8 cellular contexts compared by ENCODE assay signal in the genomic region with DNA sequence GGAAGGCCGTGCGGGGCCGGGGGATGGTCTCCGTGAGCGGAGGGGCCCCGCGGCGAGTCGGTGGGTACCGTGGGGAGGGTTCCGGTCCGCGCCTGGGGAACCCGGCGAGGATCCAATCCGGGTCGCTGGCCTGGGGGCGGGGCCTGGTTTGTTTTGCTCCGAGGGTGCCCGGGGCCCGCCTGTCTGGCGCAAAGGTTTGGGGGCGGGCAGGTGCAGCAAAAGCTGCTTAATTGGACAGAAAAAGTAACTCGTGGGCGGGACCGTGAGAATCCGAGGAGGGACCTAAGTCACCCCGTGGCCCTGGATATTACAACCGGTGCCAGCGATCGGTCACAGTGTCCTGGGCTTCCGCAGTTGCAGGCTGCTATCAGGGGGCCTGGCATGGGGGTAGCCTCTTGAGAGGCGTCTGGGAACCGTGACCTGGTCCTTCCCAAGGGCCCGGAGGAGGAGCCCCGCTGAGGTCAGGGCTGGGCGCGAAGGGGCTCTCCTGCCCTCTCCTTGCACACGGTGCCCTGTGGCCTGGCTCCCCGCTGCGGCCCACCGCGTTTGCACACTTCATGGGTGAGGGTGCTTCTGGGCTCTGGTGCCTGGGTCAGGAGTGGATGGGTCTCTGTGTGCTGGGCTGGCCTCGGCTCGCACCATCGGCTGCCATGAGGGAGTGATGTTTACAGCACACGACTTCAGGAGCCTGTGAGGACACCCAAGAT. TPM values are rescaled to one million over a fixed set of nuclear protein-coding genes. Genes with fewer than 3 reads are reported as not detected.
DNase-seq lines count a peak whose midpoint lies in the region; ATAC-seq, FAIRE-seq and TF ChIP-seq lines count a peak whose summit lies in the region.

No MANE protein-coding gene starts in this region.

- DNase-seq in Caco-2 (peak; percentile 92), RCC 7860 (ENCODE audit: low spot score) (peak; percentile 61), activated T-helper 1 cell treated with Interleukin-2 at 50 U/mL for 16 hours (ENCODE audit: low read depth) (peak; percentile 92), fibroblast of gingiva (ENCODE audit: low read depth) (peak; percentile 69)
- peak; percentile 93 for DNase-seq in natural killer cell treated with Interleukin-12 subunit alpha and Interleukin-12 subunit beta and Interleukin-15 and Interleukin-18, amount 100 ng/mL, for 72 hours (ENCODE audit: low spot score)
- peak; percentile 86 to 95 (median 92) for DNase-seq in stimulated activated naive CD4-positive, alpha-beta T cell (lab: John Stamatoyannopoulos, UW)

- no peaks in the 10 kb centered on the region for H3K9me3 ChIP-seq in Caco-2
- no peaks in the 10 kb centered on the region for H3K9me3 ChIP-seq in HUES64 (ENCODE audit: insufficient read depth, low read depth, low read length)

- peak overlapping the region; percentile 37; the same call in 1 of the 2 replicates for H3K27ac ChIP-seq in HUES64 (ENCODE audit: low read depth, low read length)

- intact Hi-C loops in Caco-2 (cut with micrococcal nuclease; ENCODE audit: unreplicated experiment) = loop anchor here (1.0 kb wide), 1 partner anchor 7 kb away; a partner anchor contains a TSS

- no peaks in the 10 kb centered on the region for H3K9me3 Mint-ChIP-seq in Caco-2 (ENCODE audit: unreplicated experiment)
- no peaks in the 10 kb centered on the region for H3K9me3 Mint-ChIP-seq in natural killer cell treated with Interleukin-12 subunit alpha and Interleukin-12 subunit beta and Interleukin-15 and Interleukin-18, amount 100 ng/mL, for 72 hours

- TSS peak; percentile 58 for BruUV-seq in Caco-2 (replicated peaks; lab: Mats Ljungman, UMichigan)

- WGBS in HUES64 = 11% methylated on average over 47 of the region's 47 CpGs

- no peak overlapping the region; the same call in 1 of the 2 replicates for H3K9ac ChIP-seq in HUES64 (ENCODE audit: low read depth, low read length)

- FAIRE-seq in RCC 7860 (lab: Jason Lieb, UNC) = peak; percentile 52

- H3K36me3 ChIP-seq in Caco-2 (ENCODE audit: control insufficient read depth, insufficient read depth, low read length) (peaks cover 2% of the 10 kb centered on the region), HUES64 (ENCODE audit: insufficient read depth, low read length) (0 out of 2 replicates have a peak, but pooled peaks cover 6% of the 10 kb centered on the region)

- H3K36me3 Mint-ChIP-seq in Caco-2 (ENCODE audit: insufficient read depth, unreplicated experiment) = peaks cover 61% of the 10 kb centered on the region
- H3K36me3 Mint-ChIP-seq in natural killer cell treated with Interleukin-12 subunit alpha and Interleukin-12 subunit beta and Interleukin-15 and Interleukin-18, amount 100 ng/mL, for 72 hours = no peaks in the 10 kb centered on the region

- CTCF ChIA-PET in Caco-2 (lab: Charles Lee) = interaction anchor here (0.6 to 1.8 kb wide), 6 partner anchors 11 to 1318 kb away, joined by 3 to 10 read pairs (median 3); a partner anchor contains a TSS

- no peaks in the 10 kb centered on the region for H3K4me1 Mint-ChIP-seq in Caco-2 (ENCODE audit: low read depth, unreplicated experiment)
- peaks cover 5 to 10% of the 10 kb centered on the region in 2 donors for H3K4me1 Mint-ChIP-seq in natural killer cell treated with Interleukin-12 subunit alpha and Interleukin-12 subunit beta and Interleukin-15 and Interleukin-18, amount 100 ng/mL, for 72 hours (ENCODE audit: low read depth in 2 of 2)

- TF ChIP-seq CTCF in Caco-2 (IDR thresholded peaks at IDR 0.05; ENCODE audit: insufficient read depth in 1 of 2, low read depth in 1 of 2, low read length in 1 of 2, severe bottlenecking in 1 of 2, unreplicated experiment in 1 of 2) = no peak

- H3K27me3 Mint-ChIP-seq in Caco-2 (ENCODE audit: insufficient read depth, unreplicated experiment) = no peaks in the 10 kb centered on the region
- H3K27me3 Mint-ChIP-seq in natural killer cell treated with Interleukin-12 subunit alpha and Interleukin-12 subunit beta and Interleukin-15 and Interleukin-18, amount 100 ng/mL, for 72 hours = no peaks in the 10 kb centered on the region

- peak overlapping the region; percentile 76 for H3K4me3 Mint-ChIP-seq in Caco-2 (ENCODE audit: unreplicated experiment)
- H3K4me3 Mint-ChIP-seq in natural killer cell treated with Interleukin-12 subunit alpha and Interleukin-12 subunit beta and Interleukin-15 and Interleukin-18, amount 100 ng/mL, for 72 hours = peak overlapping the region; percentile 83

- peak overlapping the region; percentile 86 for H3K4me3 ChIP-seq in Caco-2 (ENCODE audit: low read depth, low read length)
- H3K4me3 ChIP-seq in HUES64 (ENCODE audit: low read length) = peak overlapping the region; percentile 92

- peak; percentile 51 for ATAC-seq in GM21423 (IDR thresholded peaks at IDR 0.05; ENCODE audit: unreplicated experiment)
- peak; percentile 84 to 85 for ATAC-seq in natural killer cell treated with Interleukin-12 subunit alpha and Interleukin-12 subunit beta and Interleukin-15 and Interleukin-18, amount 100 ng/mL, for 72 hours

- no peaks in the 10 kb centered on the region for H3K27me3 ChIP-seq in Caco-2 (replicated peaks; ENCODE audit: control insufficient read depth, insufficient read depth, low read length)
- H3K27me3 ChIP-seq in HUES64 (ENCODE audit: insufficient read depth, low read length) = no peaks in the 10 kb centered on the region

- peak overlapping the region; percentile 39 for H3K27ac Mint-ChIP-seq in Caco-2 (ENCODE audit: unreplicated experiment)
- H3K27ac Mint-ChIP-seq in natural killer cell treated with Interleukin-12 subunit alpha and Interleukin-12 subunit beta and Interleukin-15 and Interleukin-18, amount 100 ng/mL, for 72 hours = peak overlapping the region in 1 of 2 donors; percentile 64

- POLR2A ChIA-PET in Caco-2 (lab: Charles Lee) = interaction anchor here (0.6 to 2.5 kb wide), 11 partner anchors 8 to 271 kb away, joined by 3 to 35 read pairs (median 5); a partner anchor contains a TSS

- peaks cover 27% of the 10 kb centered on the region for H3K4me1 ChIP-seq in Caco-2
- no peaks in the 10 kb centered on the region for H3K4me1 ChIP-seq in HUES64 (ENCODE audit: insufficient read depth, low read length)

RNA-seq across cellular contexts. Expression of a gene that starts 1.4 kb away (rescaled TPM):
- 84.7 and 93.6 TPM in 2 replicates for total RNA-seq in Caco-2 (2022)
- polyA plus RNA-seq in HUES64 (2013, experiment 1 of 2) = 21.5 TPM
- polyA plus RNA-seq in HUES64 (2013, experiment 2 of 2) = 23.5 TPM
- total RNA-seq in natural killer cell treated with Interleukin-12 subunit alpha and Interleukin-12 subunit beta and Interleukin-15 and Interleukin-18, amount 100 ng/mL, for 72 hours = 10 to 100 TPM; 69.0 to 95.0 TPM

RNA-seq across cellular contexts. Expression of a gene that starts 7.6 kb away (rescaled TPM):
- total RNA-seq in Caco-2 (2022) = 15.4 and 16.3 TPM in 2 replicates
- 7.4 TPM for polyA plus RNA-seq in HUES64 (2013, experiment 1 of 2)
- polyA plus RNA-seq in HUES64 (2013, experiment 2 of 2) = 10.2 TPM
- 1 to 10 TPM; 2.6 to 2.9 TPM for total RNA-seq in natural killer cell treated with Interleukin-12 subunit alpha and Interleukin-12 subunit beta and Interleukin-15 and Interleukin-18, amount 100 ng/mL, for 72 hours

RNA-seq across cellular contexts. Expression of a gene that starts 10.3 kb away (rescaled TPM):
- total RNA-seq in Caco-2 (2022) = 2,622 and 2,843 TPM in 2 replicates
- 1,606 TPM for polyA plus RNA-seq in HUES64 (2013, experiment 1 of 2)
- polyA plus RNA-seq in HUES64 (2013, experiment 2 of 2) = 1,733 TPM
- 1,000 to 10,000 TPM; 1,365 to 2,718 TPM for total RNA-seq in natural killer cell treated with Interleukin-12 subunit alpha and Interleukin-12 subunit beta and Interleukin-15 and Interleukin-18, amount 100 ng/mL, for 72 hours

RNA-seq across cellular contexts. Expression of a gene that starts 12.7 kb away (rescaled TPM):
- total RNA-seq in Caco-2 (2022) = 268 and 302 TPM in 2 replicates
- 65.1 TPM for polyA plus RNA-seq in HUES64 (2013, experiment 1 of 2)
- 87.2 TPM for polyA plus RNA-seq in HUES64 (2013, experiment 2 of 2)
- total RNA-seq in natural killer cell treated with Interleukin-12 subunit alpha and Interleukin-12 subunit beta and Interleukin-15 and Interleukin-18, amount 100 ng/mL, for 72 hours = 10 to 100 TPM; 45.0 to 72.0 TPM

RNA-seq across cellular contexts. Expression of a gene that starts 15.1 kb away (rescaled TPM):
- 21.3 and 25.3 TPM in 2 replicates for total RNA-seq in Caco-2 (2022)
- polyA plus RNA-seq in HUES64 (2013, experiment 1 of 2) = 13.0 TPM
- 15.2 TPM for polyA plus RNA-seq in HUES64 (2013, experiment 2 of 2)
- total RNA-seq in natural killer cell treated with Interleukin-12 subunit alpha and Interleukin-12 subunit beta and Interleukin-15 and Interleukin-18, amount 100 ng/mL, for 72 hours = 10 to 100 TPM; 19.1 to 53.6 TPM

Comparison
In these comparisons a context has a peak if more than half of its experiments do, and no peak if none do; other contexts are left out.
1. Peak in every context shown above with its lines: DNase-seq, ATAC-seq, H3K4me3 ChIP-seq and H3K27ac ChIP-seq.